20 cellular contexts compared by ENCODE assay signal in the genomic region with DNA sequence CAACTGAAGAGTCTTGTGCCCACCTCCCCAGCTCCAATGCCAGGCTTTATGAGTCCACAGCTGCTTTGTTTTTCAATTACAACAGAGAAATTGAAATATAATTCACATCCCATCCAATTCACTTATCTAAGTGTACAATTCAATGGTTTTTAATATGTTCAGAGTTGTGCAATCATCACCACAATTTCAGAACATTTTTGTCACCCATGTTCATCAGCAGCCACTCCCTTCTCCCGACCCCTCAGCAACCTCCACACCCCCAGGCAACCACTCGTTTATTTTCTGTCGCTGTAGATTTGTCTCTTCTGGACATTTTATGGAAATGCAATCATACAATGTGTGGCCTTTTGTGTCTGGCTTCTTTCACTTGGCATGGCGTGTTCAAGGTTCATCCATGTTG. TPM values are rescaled to one million over a fixed set of nuclear protein-coding genes. Genes with fewer than 3 reads are reported as not detected.
"Had no signal": no experiment of that assay in that cellular context is flagged by ENCODE, and none has a peak within 500 bp of the region (broad histone marks: within the 10 kb centered on the region; RNA-seq: fewer than 3 reads in every experiment).

No MANE protein-coding gene starts in this region.

- H3K27ac ChIP-seq: colonic mucosa, epithelial cell of prostate, pancreas, testis, tibial nerve, upper lobe of left lung had no signal

- H3K9me3 ChIP-seq: colonic mucosa, pancreas, testis, upper lobe of left lung had no signal

- ATAC-seq: esophagus mucosa; natural killer cell; pancreas; sciatic nerve; stimulated activated memory B cell treated with anti-CD40 and anti-IgM and Interleukin-4, amounts not matched to agents 10 μg/mL and 1 μg/mL and 100 μg/mL, for 72 hours; stimulated activated naive CD8-positive, alpha-beta T cell treated with anti-CD3 and anti-CD28 coated beads, Interleukin-15, Interleukin-2, amounts not matched to agents 100 U/mL and 50 U/mL, for 24 hours had no signal

- H3K4me3 ChIP-seq: colonic mucosa, lung, pancreas, testis, tibial nerve, upper lobe of left lung had no signal

- H3K27me3 ChIP-seq: colonic mucosa, pancreas, testis, tibial nerve, upper lobe of left lung had no signal

- H3K4me1 ChIP-seq: colonic mucosa, pancreas, testis, tibial nerve, upper lobe of left lung had no signal

- H3K36me3 ChIP-seq: colonic mucosa, pancreas, tibial nerve, upper lobe of left lung had no signal

- DNase-seq: colonic mucosa; effector CD8-positive, alpha-beta T cell; endodermal cell; foreskin melanocyte; hypothalamus; natural killer cell; occipital lobe; retina; stimulated activated CD4-positive, alpha-beta T cell treated with anti-CD3 and anti-CD28 coated beads, Interleukin-4, amount 100 ng/mL, for 4 hours; stimulated activated naive CD8-positive, alpha-beta T cell treated with anti-CD3 and anti-CD28 coated beads, Interleukin-15, Interleukin-2, amounts not matched to agents 100 U/mL and 50 U/mL, for 24 hours; substantia nigra; testis; upper lobe of left lung had no signal

RNA-seq across cellular contexts. Expression of gene INHBB, which starts 23.3 kb away (rescaled TPM):
- total RNA-seq: endodermal cell had no signal
